In the genomic region with DNA sequence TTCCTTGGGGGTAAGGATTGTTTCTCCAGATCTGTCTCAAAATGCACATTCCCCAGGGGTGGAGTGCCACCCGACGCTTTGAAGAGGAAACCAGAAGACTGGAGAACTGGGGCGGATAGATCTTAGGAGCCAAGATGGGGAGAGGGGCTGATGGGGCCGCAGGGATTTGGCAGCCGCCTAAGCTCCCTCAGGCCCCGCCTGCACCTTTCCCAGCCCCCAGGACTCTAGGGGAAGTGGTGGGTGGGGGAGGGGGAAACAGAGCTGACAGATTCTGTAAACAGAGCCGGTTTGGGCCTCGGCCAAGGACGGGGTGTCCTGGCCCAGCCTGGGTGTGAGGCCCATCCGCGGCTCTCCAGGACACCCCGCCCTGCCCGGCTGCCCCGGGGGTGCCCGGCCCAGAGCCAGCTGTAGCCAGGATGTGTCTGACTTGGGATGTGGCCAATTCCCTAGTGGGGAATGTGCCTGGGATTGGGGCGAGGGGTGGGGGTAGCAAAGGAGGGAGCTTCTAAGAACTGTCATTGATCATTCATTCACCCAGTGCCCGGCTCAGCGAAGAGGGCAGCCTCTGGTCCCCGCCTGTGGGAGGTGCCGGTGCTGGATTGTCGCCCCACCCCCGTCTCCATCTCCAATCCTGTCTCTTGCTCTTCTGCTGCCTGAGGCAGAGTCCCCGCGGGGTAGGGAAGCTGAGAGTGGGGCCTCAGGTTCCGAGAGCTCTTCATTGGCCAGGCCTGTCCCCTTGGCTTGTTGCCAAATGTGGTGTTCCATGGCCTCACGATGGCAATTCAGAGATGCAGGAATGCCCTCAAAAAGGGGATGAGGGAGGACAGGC, we compare ENCODE assay signal across 8 cellular contexts. TPM values are rescaled to one million over a fixed set of nuclear protein-coding genes. Genes with fewer than 3 reads are reported as not detected.
DNase-seq lines count a peak whose midpoint lies in the region; ATAC-seq and TF ChIP-seq lines count a peak whose summit lies in the region.

No MANE protein-coding gene starts in this region.

- H3K9me3 ChIP-seq in mesenchymal stem cell (ENCODE audit: control insufficient read depth, low read length) = no peaks in the 10 kb centered on the region

- WGBS in mesenchymal stem cell = 0% methylated on average over 25 of the region's 26 CpGs

- POLR2A ChIA-PET in AG04449 (lab: Yijun Ruan, JAX) = interaction anchor here (1.0 to 2.0 kb wide), 5 partner anchors 28 to 61 kb away, joined by 3 to 10 read pairs (median 4); partner anchors contain the start of gene CDKN2AIPNL

- H3K36me3 ChIP-seq in mesenchymal stem cell (ENCODE audit: control insufficient read depth in 1 of 2, insufficient read depth in 2 of 2, low read depth in 1 of 2, low read length in 2 of 2) = no peaks in the 10 kb centered on the region

- H3K14ac ChIP-seq in mesenchymal stem cell (ENCODE audit: low read length in 2 of 2) = peak overlapping the region in 1 of 2 experiments; percentile 98

- no peak for DNase-seq in AG04449 (ENCODE audit: low read depth, low spot score)
- peak; percentile 95 for DNase-seq in NCI-H82 (lab: John Stamatoyannopoulos, UW)
- peak; percentile 22 for DNase-seq in activated T-cell treated with anti-CD3 and anti-CD28 coated beads for 1 hour (ENCODE audit: low read depth)
- DNase-seq in epidermal melanocyte (ENCODE audit: insufficient read length, low spot score) = peak; percentile 61
- DNase-seq in mesenchymal stem cell = peak; percentile 95
- DNase-seq in stimulated activated naive CD4-positive, alpha-beta T cell (lab: John Stamatoyannopoulos, UW) = peak; percentile 15 to 62 (median 40)

- H2BK5ac ChIP-seq in mesenchymal stem cell (ENCODE audit: low read depth, low read length, poor library complexity, severe bottlenecking) = peak overlapping the region; percentile 97

- H3K9ac ChIP-seq in mesenchymal stem cell (ENCODE audit: low read length) = peak overlapping the region; percentile 87

- H3K4me3 ChIP-seq in AG04449 (ENCODE audit: low read depth, low read length) = peak overlapping the region; percentile 51
- H3K4me3 ChIP-seq in mesenchymal stem cell (ENCODE audit: insufficient read depth in 1 of 2, low read depth in 1 of 2, low read length in 2 of 2) = peak overlapping the region in 1 of 2 experiments; percentile 75

- ATAC-seq in GM18870 (IDR thresholded peaks at IDR 0.05; ENCODE audit: unreplicated experiment) = peak; percentile 28
- peak; percentile 35 for ATAC-seq in HG03442 (IDR thresholded peaks at IDR 0.05; ENCODE audit: unreplicated experiment)

- H3K27ac ChIP-seq in mesenchymal stem cell (ENCODE audit: low read length, poor library complexity, severe bottlenecking) = peak overlapping the region; percentile 100

- peak overlapping the region; percentile 94 to 97 for H3K18ac ChIP-seq in mesenchymal stem cell (ENCODE audit: low read depth in 1 of 2, low read length in 2 of 2)

- peak overlapping the region; percentile 93 to 99 for H3K4ac ChIP-seq in mesenchymal stem cell (ENCODE audit: low read depth in 1 of 2, low read length in 2 of 2)

- H4K91ac ChIP-seq in mesenchymal stem cell (ENCODE audit: low read length) = peak overlapping the region; percentile 99

- no peaks in the 10 kb centered on the region for H3K79me1 ChIP-seq in mesenchymal stem cell (replicated peaks; ENCODE audit: low read length, poor library complexity, severe bottlenecking)

- no peaks in the 10 kb centered on the region for H3K27me3 ChIP-seq in mesenchymal stem cell (ENCODE audit: control insufficient read depth in 1 of 2, insufficient read depth in 1 of 2, low read length in 2 of 2)

- no peak overlapping the region for H3K23ac ChIP-seq in mesenchymal stem cell (ENCODE audit: low read length in 2 of 2)

- H2BK15ac ChIP-seq in mesenchymal stem cell (ENCODE audit: low read depth, poor library complexity, severe bottlenecking) = peak overlapping the region; percentile 96

- no peak overlapping the region for H2AFZ ChIP-seq in mesenchymal stem cell (ENCODE audit: low read depth, low read length)

- no peak for TF ChIP-seq CTCF in AG04449 (IDR thresholded peaks at IDR 0.05; ENCODE audit: insufficient read depth, low read length, missing control alignments)

- H2BK120ac ChIP-seq in mesenchymal stem cell (ENCODE audit: low read depth, low read length) = peak overlapping the region; percentile 100

- H3K4me2 ChIP-seq in mesenchymal stem cell (ENCODE audit: low read length, poor library complexity, severe bottlenecking) = peak overlapping the region; percentile 48

- CTCF ChIA-PET in AG04449 (lab: Yijun Ruan, JAX) = interaction anchor here (1.0 to 3.1 kb wide), 8 partner anchors 9 to 121 kb away, joined by 3 to 9 read pairs (median 4); no protein-coding TSS in a partner anchor

- H2AK5ac ChIP-seq in mesenchymal stem cell (ENCODE audit: low read length, severe bottlenecking) = no peak overlapping the region

- H4K8ac ChIP-seq in mesenchymal stem cell (ENCODE audit: low read length) = peak overlapping the region; percentile 99

- H2BK12ac ChIP-seq in mesenchymal stem cell (ENCODE audit: low read length in 2 of 2) = peak overlapping the region; percentile 88 to 100

- peaks cover 20% of the 10 kb centered on the region for H3K4me1 ChIP-seq in mesenchymal stem cell (ENCODE audit: control insufficient read depth, insufficient read depth, low read depth, low read length)

RNA-seq across cellular contexts. Expression of gene CDKN2AIPNL, which starts 54.8 kb away (rescaled TPM):
- polyA plus RNA-seq in mesenchymal stem cell (2013, experiment 1 of 2) = 20.0 TPM
- 19.1 TPM for polyA plus RNA-seq in mesenchymal stem cell (2013, experiment 2 of 2)

RNA-seq across cellular contexts. Expression of gene JADE2, which starts 59.0 kb away (rescaled TPM):
- 19.8 TPM for polyA plus RNA-seq in mesenchymal stem cell (2013, experiment 1 of 2)
- polyA plus RNA-seq in mesenchymal stem cell (2013, experiment 2 of 2) = 17.8 TPM
